Comparison of ENCODE assay signal across 1 cellular context in the genomic region with DNA sequence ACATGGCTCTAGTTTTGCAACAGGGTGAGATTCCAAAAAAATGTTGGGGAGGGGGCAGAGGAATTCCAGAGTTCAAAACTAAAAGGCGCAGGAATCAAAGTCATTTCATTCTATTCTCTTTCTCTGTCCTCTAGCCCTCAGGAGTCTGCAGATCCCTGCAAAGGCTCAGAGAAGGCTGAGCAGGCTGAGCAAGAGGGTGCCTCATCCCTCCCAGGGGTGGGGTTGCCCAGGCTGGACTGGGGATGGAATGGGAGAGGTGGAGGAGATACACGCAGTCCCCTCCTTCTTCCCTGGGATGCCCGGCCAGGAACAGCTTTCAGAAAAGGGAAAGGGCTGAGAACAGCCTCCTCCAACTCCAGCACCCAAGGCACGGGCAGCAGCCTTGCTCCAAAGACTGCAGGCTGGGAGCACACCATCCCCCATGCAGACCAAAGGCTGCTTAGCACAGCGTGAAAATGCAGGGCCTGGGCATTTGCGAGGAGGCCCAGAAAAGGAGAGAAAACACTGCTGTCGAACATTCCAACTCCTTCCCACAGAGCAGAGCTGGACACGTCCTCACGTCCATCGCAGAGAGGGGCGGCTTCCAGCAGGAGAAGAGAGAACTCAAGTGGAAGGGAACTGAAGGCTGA.
TF ChIP-seq lines count a peak whose summit lies in the region.

No MANE protein-coding gene starts in this region.

TF ChIP-seq in GM23338, 12 proteins besides CTCF, POLR2A, EP300 and RAD21 (continued from another document):
- TF ChIP-seq, protein P1, sequence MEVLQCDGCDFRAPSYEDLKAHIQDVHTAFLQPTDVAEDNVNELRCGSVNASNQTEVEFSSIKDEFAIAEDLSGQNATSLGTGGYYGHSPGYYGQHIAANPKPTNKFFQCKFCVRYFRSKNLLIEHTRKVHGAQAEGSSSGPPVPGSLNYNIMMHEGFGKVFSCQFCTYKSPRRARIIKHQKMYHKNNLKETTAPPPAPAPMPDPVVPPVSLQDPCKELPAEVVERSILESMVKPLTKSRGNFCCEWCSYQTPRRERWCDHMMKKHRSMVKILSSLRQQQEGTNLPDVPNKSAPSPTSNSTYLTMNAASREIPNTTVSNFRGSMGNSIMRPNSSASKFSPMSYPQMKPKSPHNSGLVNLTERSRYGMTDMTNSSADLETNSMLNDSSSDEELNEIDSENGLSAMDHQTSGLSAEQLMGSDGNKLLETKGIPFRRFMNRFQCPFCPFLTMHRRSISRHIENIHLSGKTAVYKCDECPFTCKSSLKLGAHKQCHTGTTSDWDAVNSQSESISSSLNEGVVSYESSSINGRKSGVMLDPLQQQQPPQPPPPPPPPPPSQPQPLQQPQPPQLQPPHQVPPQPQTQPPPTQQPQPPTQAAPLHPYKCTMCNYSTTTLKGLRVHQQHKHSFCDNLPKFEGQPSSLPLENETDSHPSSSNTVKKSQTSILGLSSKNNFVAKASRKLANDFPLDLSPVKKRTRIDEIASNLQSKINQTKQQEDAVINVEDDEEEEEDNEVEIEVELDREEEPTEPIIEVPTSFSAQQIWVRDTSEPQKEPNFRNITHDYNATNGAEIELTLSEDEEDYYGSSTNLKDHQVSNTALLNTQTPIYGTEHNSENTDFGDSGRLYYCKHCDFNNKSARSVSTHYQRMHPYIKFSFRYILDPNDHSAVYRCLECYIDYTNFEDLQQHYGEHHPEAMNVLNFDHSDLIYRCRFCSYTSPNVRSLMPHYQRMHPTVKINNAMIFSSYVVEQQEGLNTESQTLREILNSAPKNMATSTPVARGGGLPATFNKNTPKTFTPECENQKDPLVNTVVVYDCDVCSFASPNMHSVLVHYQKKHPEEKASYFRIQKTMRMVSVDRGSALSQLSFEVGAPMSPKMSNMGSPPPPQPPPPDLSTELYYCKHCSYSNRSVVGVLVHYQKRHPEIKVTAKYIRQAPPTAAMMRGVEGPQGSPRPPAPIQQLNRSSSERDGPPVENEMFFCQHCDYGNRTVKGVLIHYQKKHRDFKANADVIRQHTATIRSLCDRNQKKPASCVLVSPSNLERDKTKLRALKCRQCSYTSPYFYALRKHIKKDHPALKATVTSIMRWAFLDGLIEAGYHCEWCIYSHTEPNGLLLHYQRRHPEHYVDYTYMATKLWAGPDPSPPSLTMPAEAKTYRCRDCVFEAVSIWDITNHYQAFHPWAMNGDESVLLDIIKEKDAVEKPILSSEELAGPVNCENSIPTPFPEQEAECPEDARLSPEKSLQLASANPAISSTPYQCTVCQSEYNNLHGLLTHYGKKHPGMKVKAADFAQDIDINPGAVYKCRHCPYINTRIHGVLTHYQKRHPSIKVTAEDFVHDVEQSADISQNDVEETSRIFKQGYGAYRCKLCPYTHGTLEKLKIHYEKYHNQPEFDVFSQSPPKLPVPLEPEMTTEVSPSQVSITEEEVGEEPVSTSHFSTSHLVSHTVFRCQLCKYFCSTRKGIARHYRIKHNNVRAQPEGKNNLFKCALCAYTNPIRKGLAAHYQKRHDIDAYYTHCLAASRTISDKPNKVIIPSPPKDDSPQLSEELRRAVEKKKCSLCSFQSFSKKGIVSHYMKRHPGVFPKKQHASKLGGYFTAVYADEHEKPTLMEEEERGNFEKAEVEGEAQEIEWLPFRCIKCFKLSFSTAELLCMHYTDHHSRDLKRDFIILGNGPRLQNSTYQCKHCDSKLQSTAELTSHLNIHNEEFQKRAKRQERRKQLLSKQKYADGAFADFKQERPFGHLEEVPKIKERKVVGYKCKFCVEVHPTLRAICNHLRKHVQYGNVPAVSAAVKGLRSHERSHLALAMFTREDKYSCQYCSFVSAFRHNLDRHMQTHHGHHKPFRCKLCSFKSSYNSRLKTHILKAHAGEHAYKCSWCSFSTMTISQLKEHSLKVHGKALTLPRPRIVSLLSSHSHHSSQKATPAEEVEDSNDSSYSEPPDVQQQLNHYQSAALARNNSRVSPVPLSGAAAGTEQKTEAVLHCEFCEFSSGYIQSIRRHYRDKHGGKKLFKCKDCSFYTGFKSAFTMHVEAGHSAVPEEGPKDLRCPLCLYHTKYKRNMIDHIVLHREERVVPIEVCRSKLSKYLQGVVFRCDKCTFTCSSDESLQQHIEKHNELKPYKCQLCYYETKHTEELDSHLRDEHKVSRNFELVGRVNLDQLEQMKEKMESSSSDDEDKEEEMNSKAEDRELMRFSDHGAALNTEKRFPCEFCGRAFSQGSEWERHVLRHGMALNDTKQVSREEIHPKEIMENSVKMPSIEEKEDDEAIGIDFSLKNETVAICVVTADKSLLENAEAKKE (CRISPR knock-in tag; IDR thresholded peaks at IDR 0.05), result 0 out of 2 replicates have a peak, but pooled peaks have one; percentile 4
TF ChIP-seq in GM23338: peak in this region for 1.
